In the genomic region with DNA sequence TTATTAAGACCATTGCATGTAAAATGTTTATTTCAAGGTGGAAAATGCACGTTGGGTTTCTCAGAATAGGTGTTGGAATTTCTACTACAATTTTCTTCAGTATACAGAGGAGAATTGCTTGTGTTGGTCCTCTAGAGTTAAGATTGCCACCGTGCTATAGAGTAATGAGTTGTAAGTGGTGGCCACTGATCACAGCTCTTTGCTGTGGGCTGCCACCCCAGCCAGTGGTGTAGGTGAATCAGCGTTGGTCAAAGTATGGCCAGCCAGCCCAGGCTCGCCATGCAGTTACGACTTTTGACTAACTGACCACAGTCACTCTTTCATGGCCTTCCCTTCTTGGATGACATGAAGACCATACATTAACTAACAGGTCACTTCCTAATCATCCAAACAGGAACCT, we compare ENCODE assay signal across 16 cellular contexts.
"Had no signal": no experiment of that assay in that cellular context is flagged by ENCODE, and none has a peak within 500 bp of the region (broad histone marks: within the 10 kb centered on the region; RNA-seq: fewer than 3 reads in every experiment).

No MANE protein-coding gene starts in this region.

- FAIRE-seq: endothelial cell of umbilical vein, frontal cortex, urothelium cell line had no signal

- H3K4me1 ChIP-seq: colonic mucosa, sigmoid colon had no signal

- H3K9me3 ChIP-seq: colonic mucosa, heart left ventricle, sigmoid colon had no signal

- H3K36me3 ChIP-seq: colonic mucosa, heart left ventricle, sigmoid colon had no signal

- DNase-seq: colonic mucosa; effector CD4-positive, alpha-beta T cell; endodermal cell; heart left ventricle; hippocampal formation; left colon; sigmoid colon; stimulated activated CD4-positive, alpha-beta T cell treated with anti-CD3 and anti-CD28 coated beads, Interleukin-2, amount 100 ng/mL, for 24 hours; stimulated activated CD4-positive, alpha-beta T cell treated with anti-CD3 and anti-CD28 coated beads, Interleukin-4, amount 100 ng/mL, for 4 hours; stimulated activated naive CD4-positive, alpha-beta T cell; trophoblast cell had no signal

- H3K4me3 ChIP-seq: colonic mucosa, heart left ventricle, sigmoid colon, skin epidermis had no signal

- H3K4me1 Mint-ChIP-seq: endodermal cell, nephron had no signal

- H3K27ac Mint-ChIP-seq: endodermal cell, nephron had no signal

- H3K27ac ChIP-seq: colonic mucosa, sigmoid colon had no signal

- H3K4me3 Mint-ChIP-seq: endodermal cell, nephron had no signal
